ENCODE assay signal across 15 cellular contexts in genomic region chr9:130431536-130432303, GRCh38. TPM values are rescaled to one million over a fixed set of nuclear protein-coding genes. Genes with fewer than 3 reads are reported as not detected.
DNase-seq lines count a peak whose midpoint lies in the region; ATAC-seq, FAIRE-seq and TF ChIP-seq lines count a peak whose summit lies in the region.
"Had no signal": no experiment of that assay in that cellular context is flagged by ENCODE, and none has a peak within 500 bp of the region (broad histone marks: within the 10 kb centered on the region; RNA-seq: fewer than 3 reads in every experiment).

No MANE protein-coding gene starts in this region.

- H3K4me1 ChIP-seq in keratinocyte (ENCODE audit: control insufficient read depth, extremely low read depth, insufficient read depth, low read length) = peaks cover 27% of the 10 kb centered on the region

- no peaks in the 10 kb centered on the region for H3K36me3 ChIP-seq in keratinocyte (ENCODE audit: control insufficient read depth in 2 of 2, extremely low read depth in 1 of 2, insufficient read depth in 2 of 2, low read length in 2 of 2)
- H3K36me3 ChIP-seq: BLaER1 had no signal

- no peak overlapping the region for H2AFZ ChIP-seq in keratinocyte (ENCODE audit: control insufficient read depth, low read length)

- peak overlapping the region; percentile 9 for H3K9ac ChIP-seq in keratinocyte (ENCODE audit: control insufficient read depth, extremely low read depth, insufficient read depth, low read length)
- H3K9ac ChIP-seq: BLaER1 had no signal

- POLR2A ChIA-PET in RWPE1 (lab: Yijun Ruan, JAX; ENCODE audit: low non-redundant PET) = interaction anchor here (0.6 kb wide), 1 partner anchor 127 kb away, joined by 3 read pairs; no protein-coding TSS in a partner anchor

- peaks cover 4 to 7% of the 10 kb centered on the region in 2 donors for H3K9me3 Mint-ChIP-seq in stimulated activated naive B cell treated with anti-CD40 and anti-IgM and Interleukin-4, amounts not matched to agents 10 μg/mL and 1 μg/mL and 100 μg/mL, for 72 hours

- ATAC-seq in Right ventricle myocardium inferior (no peak), HG03442 (IDR thresholded peaks at IDR 0.05; ENCODE audit: unreplicated experiment) (no peak)
- no peak for ATAC-seq in stimulated activated naive B cell treated with anti-CD40 and anti-IgM and Interleukin-4, amounts not matched to agents 10 μg/mL and 1 μg/mL and 100 μg/mL, for 72 hours (replicated peaks)
- ATAC-seq: GM12878 had no signal

- CTCF ChIA-PET in RWPE1 (lab: Yijun Ruan, JAX) = interaction anchor here (0.5 to 1.1 kb wide), 7 partner anchors 9 to 306 kb away, joined by 3 to 7 read pairs (median 4); no protein-coding TSS in a partner anchor

- DNase-seq in Right ventricle myocardium inferior (ENCODE audit: missing footprints) = peak; percentile 65
- DNase-seq in cardiac septum (ENCODE audit: low spot score) = no peak
- DNase-seq in RWPE1 (ENCODE audit: low spot score) = no peak
- DNase-seq in keratinocyte (ENCODE audit: low read depth, low spot score) = no peak
- DNase-seq in stimulated activated naive B cell treated with anti-CD40 and anti-IgM and Interleukin-4, amounts not matched to agents 10 μg/mL and 1 μg/mL and 100 μg/mL, for 72 hours = no peak
- DNase-seq in NOMO-1 (lab: John Stamatoyannopoulos, UW; ENCODE audit: unreplicated experiment in 2 of 2) = no peak
- no peak for DNase-seq in head of caudate nucleus
- DNase-seq: AML-193; CD4-positive, CD25-positive, alpha-beta regulatory T cell; DMS 273 treated with DMSO at 0.1 percent for 48 hours; GOT3; HCEC 1CT had no signal

- H3K4me2 ChIP-seq in keratinocyte (ENCODE audit: control insufficient read depth, extremely low read depth, insufficient read depth, low read depth, low read length) = no peak overlapping the region
- H3K4me2 ChIP-seq: BLaER1 had no signal

- no peaks in the 10 kb centered on the region for H3K79me2 ChIP-seq in keratinocyte (ENCODE audit: control insufficient read depth, insufficient read depth, low read length)

- intact Hi-C loops in Right ventricle myocardium inferior (cut with DNase I) = loop anchor here (5.0 kb wide), 1 partner anchor 189 kb away; no protein-coding TSS in a partner anchor
- intact Hi-C loops in cardiac septum (cut with DNase I) = no loop called here
- intact Hi-C loops in head of caudate nucleus (cut with DNase I) = no loop called here

- no peak overlapping the region for H3K4me3 ChIP-seq in keratinocyte (ENCODE audit: control insufficient read depth in 2 of 3, extremely low read depth in 1 of 3, insufficient read depth in 2 of 3, low read depth in 1 of 3, low read length in 3 of 3)
- H3K4me3 ChIP-seq: BLaER1, GM12878 had no signal

- H3K27ac Mint-ChIP-seq in stimulated activated naive B cell treated with anti-CD40 and anti-IgM and Interleukin-4, amounts not matched to agents 10 μg/mL and 1 μg/mL and 100 μg/mL, for 72 hours = peak overlapping the region; percentile 47
- H3K27ac Mint-ChIP-seq: CD4-positive, CD25-positive, alpha-beta regulatory T cell had no signal

- FAIRE-seq in keratinocyte (lab: Jason Lieb, UNC) = no peak
- FAIRE-seq: GM12878 had no signal

- TF ChIP-seq CTCF in RWPE1 (conservative IDR thresholded peaks at IDR 0.05; ENCODE audit: low read depth) (no peak), keratinocyte (optimal IDR thresholded peaks at IDR 0.05 in 1 of 3, IDR thresholded peaks at IDR 0.05 in 1 of 3, conservative IDR thresholded peaks at IDR 0.05 in 1 of 3; ENCODE audit: extremely low read depth in 1 of 3, insufficient read depth in 2 of 3, low read length in 3 of 3) (no peak)

- dilution Hi-C loops in keratinocyte (cut with MboI; ENCODE audit: extremely low pct_ligation_motif_present, low sequenced_read_pairs) = no loop called here

- peaks cover 42 to 48% of the 10 kb centered on the region in 2 donors for H3K27me3 Mint-ChIP-seq in stimulated activated naive B cell treated with anti-CD40 and anti-IgM and Interleukin-4, amounts not matched to agents 10 μg/mL and 1 μg/mL and 100 μg/mL, for 72 hours

- peaks cover 2 to 10% of the 10 kb centered on the region in 2 donors for H3K36me3 Mint-ChIP-seq in stimulated activated naive B cell treated with anti-CD40 and anti-IgM and Interleukin-4, amounts not matched to agents 10 μg/mL and 1 μg/mL and 100 μg/mL, for 72 hours
- H3K36me3 Mint-ChIP-seq: CD4-positive, CD25-positive, alpha-beta regulatory T cell had no signal

- H3K9me3 ChIP-seq in keratinocyte (ENCODE audit: control insufficient read depth, low read depth, low read length) = peaks cover 9% of the 10 kb centered on the region

- peaks cover 26% of the 10 kb centered on the region for H3K27me3 ChIP-seq in keratinocyte (ENCODE audit: control insufficient read depth, extremely low read depth, insufficient read depth, low read length)

- no peaks in the 10 kb centered on the region for H4K20me1 ChIP-seq in keratinocyte (ENCODE audit: control insufficient read depth, extremely low read depth, insufficient read depth, low read length)
- H4K20me1 ChIP-seq: BLaER1 had no signal

- H3K9me1 ChIP-seq in keratinocyte (ENCODE audit: control insufficient read depth, extremely low read depth, insufficient read depth, low read length) = no peaks in the 10 kb centered on the region

- H3K4me1 Mint-ChIP-seq in stimulated activated naive B cell treated with anti-CD40 and anti-IgM and Interleukin-4, amounts not matched to agents 10 μg/mL and 1 μg/mL and 100 μg/mL, for 72 hours = peaks cover 8 to 21% of the 10 kb centered on the region in 2 donors

- H3K27ac ChIP-seq in RWPE1 = peak overlapping the region; percentile 39
- no peak overlapping the region for H3K27ac ChIP-seq in keratinocyte (ENCODE audit: control insufficient read depth, insufficient read depth, low read length)
- H3K27ac ChIP-seq: BLaER1 had no signal

- no peak overlapping the region for H3K4me3 Mint-ChIP-seq in stimulated activated naive B cell treated with anti-CD40 and anti-IgM and Interleukin-4, amounts not matched to agents 10 μg/mL and 1 μg/mL and 100 μg/mL, for 72 hours

RNA-seq across cellular contexts. Expression of gene ASS1, which starts 13.0 kb away (rescaled TPM):
- total RNA-seq in Right ventricle myocardium inferior = 84.8 TPM
- total RNA-seq in cardiac septum = 53.7 TPM
- 23.7 to 165 TPM (median 52.4 TPM) in 3 replicates for polyA plus RNA-seq in keratinocyte
- 71.7 TPM for polyA plus RNA-seq in keratinocyte (2011; ENCODE audit: low read depth)
- polyA plus RNA-seq in keratinocyte (2011; cell fraction: cytosol; rRNA removed) = 132 and 143 TPM in 2 replicates
- 63.8 and 83.2 TPM in 2 replicates for polyA plus RNA-seq in keratinocyte (2011; cell fraction: nucleus; rRNA removed)
- 20.0 and 238 TPM in 2 replicates for polyA plus RNA-seq in keratinocyte (2012; ENCODE audit: low replicate concordance)
- polyA minus RNA-seq in keratinocyte = 14.8 to 109 TPM (median 33.0 TPM) in 3 replicates
- polyA minus RNA-seq in keratinocyte (2011; cell fraction: cytosol; rRNA and poly(A)+ RNA removed) = 79.4 TPM
- polyA minus RNA-seq in keratinocyte (2011; cell fraction: nucleus; rRNA and poly(A)+ RNA removed) = 21.1 and 26.4 TPM in 2 replicates
- total RNA-seq: CD4-positive, CD25-positive, alpha-beta regulatory T cell had no signal
- polyA plus RNA-seq: CD4-positive, CD25-positive, alpha-beta regulatory T cell had no signal
